Comparison of ENCODE assay signal across 9 cellular contexts in the genomic region with DNA sequence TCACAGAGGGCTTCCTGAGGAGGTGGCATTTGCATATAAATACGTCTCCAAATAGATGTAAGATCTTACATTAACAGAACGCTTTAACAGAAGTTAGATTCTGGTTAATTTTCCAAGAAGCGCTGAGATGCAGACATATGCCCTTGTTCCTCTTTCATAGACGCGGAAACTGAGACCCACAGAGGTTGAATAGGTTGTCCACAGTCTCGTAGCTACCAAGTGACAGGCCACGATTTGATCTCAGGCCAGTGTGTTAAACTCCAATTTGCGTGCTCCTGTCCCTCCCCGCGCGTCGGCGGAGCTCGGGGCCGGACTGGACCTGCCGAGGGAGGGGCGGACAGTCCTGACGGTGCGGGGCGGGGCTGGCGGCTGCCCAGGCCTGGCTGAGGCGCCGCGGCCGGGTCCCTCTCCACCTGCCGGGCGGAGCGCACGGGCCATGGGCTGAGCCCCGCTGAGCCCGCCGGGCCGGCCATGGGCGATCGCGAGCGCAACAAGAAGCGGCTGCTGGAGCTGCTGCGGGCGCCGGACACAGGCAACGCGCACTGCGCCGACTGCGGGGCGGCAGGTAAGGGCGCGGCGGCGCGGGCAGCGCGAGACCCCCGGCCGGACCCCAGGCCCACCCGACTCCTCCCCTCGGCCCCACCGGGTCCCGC. TPM values are rescaled to one million over a fixed set of nuclear protein-coding genes. Genes with fewer than 3 reads are reported as not detected.
DNase-seq lines count a peak whose midpoint lies in the region; ATAC-seq and TF ChIP-seq lines count a peak whose summit lies in the region.
"Had no signal": no experiment of that assay in that cellular context is flagged by ENCODE, and none has a peak within 500 bp of the region (broad histone marks: within the 10 kb centered on the region; RNA-seq: fewer than 3 reads in every experiment).

A gene with protein sequence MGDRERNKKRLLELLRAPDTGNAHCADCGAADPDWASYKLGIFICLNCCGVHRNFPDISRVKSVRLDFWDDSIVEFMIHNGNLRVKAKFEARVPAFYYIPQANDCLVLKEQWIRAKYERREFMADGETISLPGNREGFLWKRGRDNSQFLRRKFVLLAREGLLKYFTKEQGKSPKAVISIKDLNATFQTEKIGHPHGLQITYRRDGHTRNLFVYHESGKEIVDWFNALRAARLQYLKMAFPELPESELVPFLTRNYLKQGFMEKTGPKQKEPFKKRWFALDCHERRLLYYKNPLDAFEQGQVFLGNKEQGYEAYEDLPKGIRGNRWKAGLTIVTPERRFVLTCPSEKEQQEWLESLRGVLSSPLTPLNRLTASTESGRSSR (plus strand): TSS at position 402 of the 653 bp plus-strand sequence. CDS start 70 bp downstream, at position 472.

- H3K9me3 ChIP-seq in spleen = no peaks in the 10 kb centered on the region
- H3K9me3 ChIP-seq: BLaER1 treated with 17β-estradiol and CSF1 and Interleukin-3, amounts not matched to agents 10 nM and 100 nM had no signal

- no peak for ATAC-seq in central memory CD8-positive, alpha-beta T cell (replicated peaks; ENCODE audit: extremely low read depth, poor library complexity, severe bottlenecking)
- ATAC-seq in HG03039 (IDR thresholded peaks at IDR 0.05; ENCODE audit: unreplicated experiment) = no peak

- H3K27me3 Mint-ChIP-seq in central memory CD8-positive, alpha-beta T cell = peaks cover 65% of the 10 kb centered on the region

- DNase-seq in NCI-H748 (lab: John Stamatoyannopoulos, UW; ENCODE audit: unreplicated experiment) = peak; percentile 62
- DNase-seq in NCI-H748 treated with DMSO at 0.1 percent for 48 hours (lab: John Stamatoyannopoulos, UW) = no peak
- peak; percentile 16 to 70 for DNase-seq in NCI-H526 (lab: John Stamatoyannopoulos, UW)
- DNase-seq in central memory CD8-positive, alpha-beta T cell (ENCODE audit: low spot score in 2 of 2) = no peak
- peak; percentile 55 for DNase-seq in kidney tubule cell (ENCODE audit: low spot score)
- peak; percentile 91 for DNase-seq in spleen
- DNase-seq in stimulated activated CD4-positive, alpha-beta T cell treated with anti-CD3 and anti-CD28 coated beads, Interleukin-4, amount 100 ng/mL, for 4 hours = no peak

- H3K27ac ChIP-seq in spleen = peak within 1 kb of the TSS in 7 of 8 donors; percentile 14 to 82 (median 73)
- H3K27ac ChIP-seq: BLaER1 treated with 17β-estradiol and CSF1 and Interleukin-3, amounts not matched to agents 10 nM and 100 nM had no signal

- H3K27me3 ChIP-seq in spleen (replicated peaks in 1 of 7) = peaks cover 0 to 45% (median 19%) of the 10 kb centered on the region in 7 donors

- peak within 1 kb of the TSS; percentile 47 to 90 (median 62) for H3K4me3 ChIP-seq in spleen

- intact Hi-C loops in spleen (cut with DNase I; ENCODE audit: low total_unique reads) = no loop called here

- H3K27ac Mint-ChIP-seq in central memory CD8-positive, alpha-beta T cell (ENCODE audit: low read depth) = no peak within 1 kb of the TSS

- no peaks in the 10 kb centered on the region for H3K9me3 Mint-ChIP-seq in central memory CD8-positive, alpha-beta T cell

- H3K36me3 Mint-ChIP-seq in central memory CD8-positive, alpha-beta T cell (ENCODE audit: insufficient read depth) = peaks cover 5% of the 10 kb centered on the region

- H3K36me3 ChIP-seq in spleen = peaks cover 0 to 10% (median 0%) of the 10 kb centered on the region in 6 donors
- H3K36me3 ChIP-seq: BLaER1 treated with 17β-estradiol and CSF1 and Interleukin-3, amounts not matched to agents 10 nM and 100 nM had no signal

- TF ChIP-seq CTCF in spleen (IDR thresholded peaks at IDR 0.05 in 8 of 11, conservative IDR thresholded peaks at IDR 0.05 in 3 of 11) = no peak

- H3K4me1 Mint-ChIP-seq in central memory CD8-positive, alpha-beta T cell = peaks cover 17% of the 10 kb centered on the region

- H3K4me3 Mint-ChIP-seq in central memory CD8-positive, alpha-beta T cell = peak within 1 kb of the TSS; percentile 70

- no peak for TF ChIP-seq POLR2A in spleen (IDR thresholded peaks at IDR 0.05)

- WGBS in spleen, 5 donors = 2 to 5% (median 3%) methylated on average over 24 to 60 of the region's 60 CpGs

- H3K4me1 ChIP-seq in spleen = peaks cover 0 to 34% (median 23%) of the 10 kb centered on the region in 6 donors

RNA-seq across cellular contexts. Expression of the gene that starts here (rescaled TPM):
- total RNA-seq in spleen = 10 to 100 TPM; 40.0 to 79.7 (median 67.1) TPM
- 10 to 100 TPM; 10.3 to 17.7 (median 11.5) TPM for polyA plus RNA-seq in spleen

Comparison
In these comparisons a context has a peak if more than half of its experiments do, and no peak if none do; other contexts are left out.
1. DNase-seq: peak in NCI-H748 (single experiment), NCI-H526 (2 of 2), kidney tubule cell (single experiment) and spleen (single experiment); none in NCI-H748 treated with DMSO at 0.1 percent for 48 hours (single experiment), central memory CD8-positive, alpha-beta T cell (0 of 2) and stimulated activated CD4-positive, alpha-beta T cell treated with anti-CD3 and anti-CD28 coated beads, Interleukin-4, amount 100 ng/mL, for 4 hours (0 of 2).